ENCODE assay signal across 18 cellular contexts in the genomic region with DNA sequence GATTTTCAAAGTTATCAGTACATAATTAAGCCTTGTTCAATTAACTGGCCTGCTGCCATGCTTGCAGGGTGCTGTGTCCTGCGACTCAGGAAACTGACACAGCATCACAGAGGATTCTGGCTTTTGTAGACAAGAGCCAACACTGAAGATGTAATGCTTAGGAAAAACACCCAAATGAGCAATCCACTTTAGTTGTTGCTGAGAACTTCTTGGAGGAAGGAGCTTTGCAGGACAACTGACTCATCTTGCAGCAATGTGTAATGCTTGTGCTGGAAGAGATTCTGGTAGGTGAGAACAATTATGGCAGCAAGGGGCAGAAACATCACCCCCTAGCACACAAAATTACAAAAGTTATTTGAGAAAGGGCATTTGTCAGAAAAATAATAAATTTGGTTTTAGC.
DNase-seq lines count a peak whose midpoint lies in the region; ATAC-seq, FAIRE-seq and TF ChIP-seq lines count a peak whose summit lies in the region.
"Had no signal": no experiment of that assay in that cellular context is flagged by ENCODE, and none has a peak within 500 bp of the region (broad histone marks: within the 10 kb centered on the region; RNA-seq: fewer than 3 reads in every experiment).

No MANE protein-coding gene starts in this region.

- FAIRE-seq in bronchial epithelial cell (lab: Jason Lieb, UNC): no peak

- no peak for ATAC-seq in HG02798 (IDR thresholded peaks at IDR 0.05; ENCODE audit: poor library complexity, unreplicated experiment)

- no peak for TF ChIP-seq EP300 in sigmoid colon (IDR thresholded peaks at IDR 0.05)

- H3K9me3 ChIP-seq in sigmoid colon: no peaks in the 10 kb centered on the region
- H3K9me3 ChIP-seq: BE2C, right atrium auricular region, stomach had no signal

- H3K36me3 ChIP-seq in bronchial epithelial cell (ENCODE audit: control insufficient read depth, insufficient read depth, low read length) (no peaks in the 10 kb centered on the region), sigmoid colon (no peaks in the 10 kb centered on the region)
- H3K36me3 ChIP-seq: BE2C, right atrium auricular region, stomach had no signal

- no peaks in the 10 kb centered on the region for H3K4me1 ChIP-seq in sigmoid colon
- H3K4me1 ChIP-seq: BE2C, right atrium auricular region, stomach had no signal

- H3K27me3 ChIP-seq in bronchial epithelial cell (ENCODE audit: control insufficient read depth, insufficient read depth, low read length) (no peaks in the 10 kb centered on the region), sigmoid colon (no peaks in the 10 kb centered on the region)
- H3K27me3 ChIP-seq: BE2C, right atrium auricular region, stomach had no signal

- TF ChIP-seq CTCF in AG09309 (IDR thresholded peaks at IDR 0.05; ENCODE audit: control insufficient read depth, insufficient read depth, low read depth, low read length, missing control alignments) (no peak), bronchial epithelial cell (IDR thresholded peaks at IDR 0.05; ENCODE audit: insufficient read depth, low read length, severe bottlenecking) (no peak), sigmoid colon (IDR thresholded peaks at IDR 0.05) (no peak)

- no peak overlapping the region for H3K4me3 ChIP-seq in AG09309 (ENCODE audit: control insufficient read depth, low read depth, low read length)
- H3K4me3 ChIP-seq in bronchial epithelial cell (ENCODE audit: low read depth, low read length): no peak overlapping the region
- no peak overlapping the region for H3K4me3 ChIP-seq in sigmoid colon
- H3K4me3 ChIP-seq: right atrium auricular region, SK-N-MC, stomach had no signal

- 86 to 88% methylated on average over 1 of the region's 1 CpG for WGBS in sigmoid colon, 2 donors

- DNase-seq in AG09309 (ENCODE audit: low read depth) (peak; percentile 37), HS-5 (ENCODE audit: low read depth) (peak; percentile 36), bronchial epithelial cell (ENCODE audit: low read depth) (peak; percentile 70), iPS-NIHi7 (ENCODE audit: extremely low spot score) (peak; percentile 28), sigmoid colon (no peak), NCI-H187 treated with DMSO at 0.1 percent for 48 hours (lab: John Stamatoyannopoulos, UW) (no peak), DMS 273 (lab: John Stamatoyannopoulos, UW; ENCODE audit: unreplicated experiment) (no peak)
- DNase-seq: activated CD4-positive, CD25-positive, alpha-beta regulatory T cell; activated T-cell treated with anti-CD3 and anti-CD28 coated beads for 4 hours; BE2C; GDM1; immature natural killer cell; KBM-7; NCI-H187; stomach had no signal

- intact Hi-C loops in sigmoid colon (cut with DNase I): no loop called here

- H3K27ac ChIP-seq in sigmoid colon: no peak overlapping the region
- H3K27ac ChIP-seq: right atrium auricular region, SK-N-MC, stomach had no signal

- TF ChIP-seq POLR2A in sigmoid colon (IDR thresholded peaks at IDR 0.05): no peak

Comparison
In these comparisons a context has a peak if more than half of its experiments do, and no peak if none do; other contexts are left out.
1. DNase-seq: peak in AG09309 (single experiment), HS-5 (single experiment), bronchial epithelial cell (single experiment) and iPS-NIHi7 (single experiment); none in sigmoid colon (single experiment), NCI-H187 treated with DMSO at 0.1 percent for 48 hours (single experiment) and DMS 273 (single experiment).